ENCODE assay signal across 8 cellular contexts in genomic region chr7:7595451-7595850, GRCh38. TPM values are rescaled to one million over a fixed set of nuclear protein-coding genes. Genes with fewer than 3 reads are reported as not detected.
DNase-seq lines count a peak whose midpoint lies in the region; ATAC-seq, FAIRE-seq and TF ChIP-seq lines count a peak whose summit lies in the region.

No MANE protein-coding gene starts in this region.

- no peaks in the 10 kb centered on the region for H3K79me2 ChIP-seq in KMS-11 (ENCODE audit: insufficient read depth, low read depth)
- H3K79me2 ChIP-seq in HepG2 (ENCODE audit: insufficient read depth, low read length), result no peaks in the 10 kb centered on the region

- CTCF ChIA-PET in BJ (lab: Yijun Ruan, JAX) (interaction anchor here (0.9 to 3.1 kb wide), 14 partner anchors 12 to 622 kb away, joined by 3 to 19 read pairs (median 5); no protein-coding TSS in a partner anchor), activated B cell treated with CpG ODN at 0.5 μM for 24 hours (lab: Charles Lee) (interaction anchor here (0.7 to 4.5 kb wide), 8 partner anchors 19 to 701 kb away, joined by 3 to 26 read pairs (median 4); no protein-coding TSS in a partner anchor), HepG2 (lab: Yijun Ruan, JAX; ENCODE audit: low intra/inter-chr PET ratio, low total read pairs) (no interaction called here)

- H4K20me1 ChIP-seq in KMS-11 (ENCODE audit: insufficient read depth), result no peaks in the 10 kb centered on the region
- no peaks in the 10 kb centered on the region for H4K20me1 ChIP-seq in HepG2 (ENCODE audit: insufficient read depth, low read length)

- FAIRE-seq in HepG2 (lab: Jason Lieb, UNC), result no peak

- H3K9ac ChIP-seq in KMS-11, result no peak overlapping the region
- no peak overlapping the region for H3K9ac ChIP-seq in HepG2 (ENCODE audit: insufficient read depth, low read depth, low read length)

- H3K4me2 ChIP-seq in KMS-11 (no peak overlapping the region), HepG2 (ENCODE audit: low read depth, low read length) (no peak overlapping the region)

- TF ChIP-seq CTCF in BJ (IDR thresholded peaks at IDR 0.05; ENCODE audit: insufficient read depth, low read depth, low read length) (0 out of 2 replicates have a peak, but pooled peaks have one; percentile 15), KMS-11 (conservative IDR thresholded peaks at IDR 0.05; ENCODE audit: low read depth, low read length) (peak; percentile 79), activated B cell treated with CpG ODN at 0.5 μM for 24 hours (IDR thresholded peaks at IDR 0.05) (no peak), HepG2 (CRISPR knock-in tag; IDR thresholded peaks at IDR 0.05) (peak; percentile 26; the same call in 1 of the 2 replicates)

- no peak overlapping the region for H3K27ac Mint-ChIP-seq in activated B cell treated with CpG ODN at 0.5 μM for 24 hours
- H3K27ac Mint-ChIP-seq in T-helper 2 cell treated with Interferon-gamma antibody and Interleukin-4, amounts not matched to agents 5 μg/mL and 100 μg/mL, for 36 hours, result no peak overlapping the region

- TF ChIP-seq POLR2A in HepG2 (IDR thresholded peaks at IDR 0.05; ENCODE audit: insufficient read depth in 1 of 2, low read depth in 2 of 2, low read length in 2 of 2), result no peak

- TF ChIP-seq RAD21 in HepG2 (CRISPR knock-in tag; IDR thresholded peaks at IDR 0.05), result no peak

- DNase-seq in BJ (ENCODE audit: low read depth) (no peak), activated B cell treated with CpG ODN at 0.5 μM for 24 hours (no peak), HepG2 (ENCODE audit: low spot score) (peak; percentile 3), NCI-H345 (lab: John Stamatoyannopoulos, UW) (no peak), COLO668 (lab: John Stamatoyannopoulos, UW; ENCODE audit: unreplicated experiment) (no peak)
- DNase-seq in T-helper 2 cell treated with Interferon-gamma antibody and Interleukin-4, amounts not matched to agents 5 μg/mL and 100 μg/mL, for 36 hours (ENCODE audit: low spot score), result no peak

- intact Hi-C loops in activated B cell treated with CpG ODN at 0.5 μM for 24 hours (cut with micrococcal nuclease) (loop anchor here (1.0 kb wide), 6 partner anchors 45 to 701 kb away; partner anchors contain the start of gene UMAD1), HepG2 (cut with micrococcal nuclease; ENCODE audit: unreplicated experiment) (loop anchor here (5.0 to 10.0 kb wide), 3 partner anchors 167 to 622 kb away; no protein-coding TSS in a partner anchor)

- in situ Hi-C loops in HepG2 (cut with HindIII; ENCODE audit: extremely low pct_ligation_motif_present, low pct_unique_long_range_greater_than_20kb), result no loop called here

- WGBS in HepG2 (ENCODE audit: low lambda C conversion rate), result 96% methylated on average over 1 of the region's 1 CpG

- H3K9me3 Mint-ChIP-seq in activated B cell treated with CpG ODN at 0.5 μM for 24 hours, result no peaks in the 10 kb centered on the region
- H3K9me3 Mint-ChIP-seq in T-helper 2 cell treated with Interferon-gamma antibody and Interleukin-4, amounts not matched to agents 5 μg/mL and 100 μg/mL, for 36 hours, result no peaks in the 10 kb centered on the region

- no peaks in the 10 kb centered on the region for H3K27me3 Mint-ChIP-seq in activated B cell treated with CpG ODN at 0.5 μM for 24 hours
- H3K27me3 Mint-ChIP-seq in T-helper 2 cell treated with Interferon-gamma antibody and Interleukin-4, amounts not matched to agents 5 μg/mL and 100 μg/mL, for 36 hours (ENCODE audit: low read depth), result no peaks in the 10 kb centered on the region

- ATAC-seq in activated B cell treated with CpG ODN at 0.5 μM for 24 hours (ENCODE audit: low read depth), result peak; percentile 56
- ATAC-seq in HepG2, result no peak
- no peak for ATAC-seq in GM21423 (IDR thresholded peaks at IDR 0.05; ENCODE audit: unreplicated experiment)

- H3K4me3 Mint-ChIP-seq in activated B cell treated with CpG ODN at 0.5 μM for 24 hours, result no peak overlapping the region
- H3K4me3 Mint-ChIP-seq in T-helper 2 cell treated with Interferon-gamma antibody and Interleukin-4, amounts not matched to agents 5 μg/mL and 100 μg/mL, for 36 hours, result no peak overlapping the region

- no peaks in the 10 kb centered on the region for H3K4me1 Mint-ChIP-seq in activated B cell treated with CpG ODN at 0.5 μM for 24 hours
- peaks cover under 1% of the 10 kb centered on the region for H3K4me1 Mint-ChIP-seq in T-helper 2 cell treated with Interferon-gamma antibody and Interleukin-4, amounts not matched to agents 5 μg/mL and 100 μg/mL, for 36 hours (ENCODE audit: low read depth)

- H3K4me1 ChIP-seq in KMS-11 (ENCODE audit: low read depth, poor library complexity, severe bottlenecking) (no peaks in the 10 kb centered on the region), HepG2 (ENCODE audit: insufficient read depth, low read length) (peaks cover 8% of the 10 kb centered on the region)

- no peak for TF ChIP-seq EP300 in HepG2 (IDR thresholded peaks at IDR 0.05; ENCODE audit: low read depth in 2 of 2, low read length in 2 of 2)
- TF ChIP-seq EP300 in HepG2 (CRISPR knock-in tag; IDR thresholded peaks at IDR 0.05; ENCODE audit: borderline replicate concordance), result no peak

- POLR2A ChIA-PET in BJ (lab: Charles Lee) (no interaction called here), activated B cell treated with CpG ODN at 0.5 μM for 24 hours (lab: Charles Lee) (no interaction called here), HepG2 (lab: Yijun Ruan, JAX) (no interaction called here)

- H2AFZ ChIP-seq in KMS-11 (ENCODE audit: low read depth), result no peak overlapping the region
- no peak overlapping the region for H2AFZ ChIP-seq in HepG2 (ENCODE audit: low read length)

- no peak overlapping the region for H3K4me3 ChIP-seq in BJ (ENCODE audit: low read depth, low read length)
- H3K4me3 ChIP-seq in KMS-11 (IDR thresholded peaks at IDR 0.05; ENCODE audit: insufficient read depth, low read depth, low read length), result no peak overlapping the region
- H3K4me3 ChIP-seq in HepG2 (replicated peaks in 1 of 3; ENCODE audit: insufficient read depth in 1 of 3, low read depth in 2 of 3, low read length in 3 of 3), result no peak overlapping the region

- H3K36me3 Mint-ChIP-seq in activated B cell treated with CpG ODN at 0.5 μM for 24 hours (ENCODE audit: low read depth), result peaks cover 66% of the 10 kb centered on the region
- H3K36me3 Mint-ChIP-seq in T-helper 2 cell treated with Interferon-gamma antibody and Interleukin-4, amounts not matched to agents 5 μg/mL and 100 μg/mL, for 36 hours (ENCODE audit: low read depth), result peaks cover 25% of the 10 kb centered on the region

- no peaks in the 10 kb centered on the region for H3K27me3 ChIP-seq in BJ (ENCODE audit: control insufficient read depth, insufficient read depth, low read length)
- no peaks in the 10 kb centered on the region for H3K27me3 ChIP-seq in KMS-11 (ENCODE audit: insufficient read depth, low read depth)
- no peaks in the 10 kb centered on the region for H3K27me3 ChIP-seq in HepG2 (ENCODE audit: control insufficient read depth in 1 of 2, insufficient read depth in 2 of 2, low read length in 2 of 2)

- H3K9me3 ChIP-seq in HepG2 (ENCODE audit: low read length), result no peaks in the 10 kb centered on the region

- H3K27ac ChIP-seq in KMS-11 (no peak overlapping the region), HepG2 (ENCODE audit: extremely low read length, insufficient read depth, low read length) (no peak overlapping the region)

- H3K36me3 ChIP-seq in BJ (ENCODE audit: control insufficient read depth, insufficient read depth, low read length) (no peaks in the 10 kb centered on the region; the same call in 1 of the 2 replicates), KMS-11 (ENCODE audit: insufficient read depth) (no peaks in the 10 kb centered on the region), HepG2 (replicated peaks in 1 of 2; ENCODE audit: control insufficient read depth in 1 of 2, insufficient read depth in 2 of 2, low read length in 2 of 2) (peaks cover 3 to 28% of the 10 kb centered on the region in 2 experiments; a peak in 4 of 5 replicates)

- no TSS peak for BruUV-seq in HepG2 (replicated peaks; lab: Mats Ljungman, UMichigan)

RNA-seq across cellular contexts. Expression of gene MIOS, which starts 28.8 kb away (rescaled TPM):
- 11.8 and 21.8 TPM in 2 replicates for polyA plus RNA-seq in BJ (2011; rRNA removed)
- 14.3 and 16.1 TPM in 2 replicates for polyA minus RNA-seq in BJ (2011; rRNA and poly(A)+ RNA removed)
- 70.2 and 81.3 TPM in 2 replicates for total RNA-seq in activated B cell treated with CpG ODN at 0.5 μM for 24 hours
- 33.5 and 36.2 TPM in 2 replicates for total RNA-seq in HepG2 (2016; rRNA removed; fragmentation: Illumina TruSeq; extraction: Trizol)
- 11.4 and 12.2 TPM in 2 replicates for total RNA-seq in HepG2 (2016; cell fraction: cytosol; rRNA removed; fragmentation: Illumina TruSeq; extraction: Trizol; ENCODE audit: low read depth)
- 31.5 and 33.8 TPM in 2 replicates for total RNA-seq in HepG2 (2016; cell fraction: insoluble cytoplasmic fraction; rRNA removed; fragmentation: Illumina TruSeq; extraction: Trizol)
- 18.8 and 19.9 TPM in 2 replicates for total RNA-seq in HepG2 (2016; cell fraction: membrane; rRNA removed; fragmentation: Illumina TruSeq; extraction: Trizol)
- total RNA-seq in HepG2 (2016; cell fraction: nucleus; rRNA removed; fragmentation: Illumina TruSeq; extraction: Trizol), result 39.3 and 42.7 TPM in 2 replicates
- polyA plus RNA-seq in HepG2 (2011; rRNA removed), result 11.8 and 15.2 TPM in 2 replicates
- 5.7 and 8.9 TPM in 2 replicates for polyA plus RNA-seq in HepG2 (2011; cell fraction: cytosol; rRNA removed)
- 8.6 and 10.4 TPM in 2 replicates for polyA plus RNA-seq in HepG2 (2011; cell fraction: nucleus; rRNA removed)
- polyA plus RNA-seq in HepG2 (2012), result 9.7 and 10.5 TPM in 2 replicates
- 6.4 and 7.1 TPM in 2 replicates for polyA plus RNA-seq in HepG2 (2016; cell fraction: cytosol; fragmentation: Illumina TruSeq; extraction: Trizol; ENCODE audit: low read depth)
- 19.7 and 23.4 TPM in 2 replicates for polyA plus RNA-seq in HepG2 (2016; cell fraction: insoluble cytoplasmic fraction; fragmentation: Illumina TruSeq; extraction: Trizol; ENCODE audit: low read depth)
- polyA plus RNA-seq in HepG2 (2016; cell fraction: membrane; fragmentation: Illumina TruSeq; extraction: Trizol; ENCODE audit: low read depth), result 7.5 and 8.1 TPM in 2 replicates
- 24.2 and 27.0 TPM in 2 replicates for polyA plus RNA-seq in HepG2 (2016; cell fraction: nucleus; fragmentation: Illumina TruSeq; extraction: Trizol; ENCODE audit: insufficient read depth, low read depth)
- 8.8 and 16.3 TPM in 2 replicates for polyA minus RNA-seq in HepG2 (2011; rRNA and poly(A)+ RNA removed; ENCODE audit: low replicate concordance)
- 9.5 and 13.8 TPM in 2 replicates for polyA minus RNA-seq in HepG2 (2011; cell fraction: cytosol; rRNA and poly(A)+ RNA removed)
- 78.3 and 78.4 TPM in 2 replicates for polyA minus RNA-seq in HepG2 (2011; cell fraction: nucleus; rRNA and poly(A)+ RNA removed)

RNA-seq across cellular contexts. Expression of gene UMAD1, which starts 45.1 kb away (rescaled TPM):
- 10.1 and 17.7 TPM in 2 replicates for polyA plus RNA-seq in BJ (2011; rRNA removed)
- 5.8 and 6.5 TPM in 2 replicates for polyA minus RNA-seq in BJ (2011; rRNA and poly(A)+ RNA removed)
- total RNA-seq in activated B cell treated with CpG ODN at 0.5 μM for 24 hours, result 13.9 and 15.4 TPM in 2 replicates
- 17.6 and 26.4 TPM in 2 replicates for total RNA-seq in HepG2 (2016; rRNA removed; fragmentation: Illumina TruSeq; extraction: Trizol)
- total RNA-seq in HepG2 (2016; cell fraction: cytosol; rRNA removed; fragmentation: Illumina TruSeq; extraction: Trizol; ENCODE audit: low read depth), result 5.1 and 7.4 TPM in 2 replicates
- total RNA-seq in HepG2 (2016; cell fraction: insoluble cytoplasmic fraction; rRNA removed; fragmentation: Illumina TruSeq; extraction: Trizol), result 15.5 and 22.3 TPM in 2 replicates
- total RNA-seq in HepG2 (2016; cell fraction: membrane; rRNA removed; fragmentation: Illumina TruSeq; extraction: Trizol), result 8.8 and 10.3 TPM in 2 replicates
- total RNA-seq in HepG2 (2016; cell fraction: nucleus; rRNA removed; fragmentation: Illumina TruSeq; extraction: Trizol), result 16.7 and 18.7 TPM in 2 replicates
- 12.4 and 16.8 TPM in 2 replicates for polyA plus RNA-seq in HepG2 (2011; rRNA removed)
- 10.1 and 13.1 TPM in 2 replicates for polyA plus RNA-seq in HepG2 (2011; cell fraction: cytosol; rRNA removed)
- polyA plus RNA-seq in HepG2 (2011; cell fraction: nucleus; rRNA removed), result 7.0 and 8.0 TPM in 2 replicates
- polyA plus RNA-seq in HepG2 (2012), result 6.4 and 7.9 TPM in 2 replicates
- 2.4 and 2.5 TPM in 2 replicates for polyA plus RNA-seq in HepG2 (2016; cell fraction: cytosol; fragmentation: Illumina TruSeq; extraction: Trizol; ENCODE audit: low read depth)
- polyA plus RNA-seq in HepG2 (2016; cell fraction: insoluble cytoplasmic fraction; fragmentation: Illumina TruSeq; extraction: Trizol; ENCODE audit: low read depth), result 29.3 and 34.5 TPM in 2 replicates
- polyA plus RNA-seq in HepG2 (2016; cell fraction: membrane; fragmentation: Illumina TruSeq; extraction: Trizol; ENCODE audit: low read depth), result 7.0 and 7.1 TPM in 2 replicates
- 10.9 and 12.8 TPM in 2 replicates for polyA plus RNA-seq in HepG2 (2016; cell fraction: nucleus; fragmentation: Illumina TruSeq; extraction: Trizol; ENCODE audit: insufficient read depth, low read depth)
- 10.7 and 16.8 TPM in 2 replicates for polyA minus RNA-seq in HepG2 (2011; rRNA and poly(A)+ RNA removed; ENCODE audit: low replicate concordance)
- 4.9 and 8.4 TPM in 2 replicates for polyA minus RNA-seq in HepG2 (2011; cell fraction: cytosol; rRNA and poly(A)+ RNA removed)
- polyA minus RNA-seq in HepG2 (2011; cell fraction: nucleus; rRNA and poly(A)+ RNA removed), result 12.9 and 15.6 TPM in 2 replicates

RNA-seq across cellular contexts. Expression of gene COL28A1, which starts 59.8 kb away (rescaled TPM):
- polyA plus RNA-seq in BJ (2011; rRNA removed) (0.04 and 0.11 TPM in 2 replicates), HepG2 (2011; rRNA removed) (0.07 and 0.15 TPM in 2 replicates)
- polyA minus RNA-seq in BJ (2011; rRNA and poly(A)+ RNA removed), result 0.09 and 0.21 TPM in 2 replicates
- total RNA-seq in activated B cell treated with CpG ODN at 0.5 μM for 24 hours (0.16 and 0.17 TPM in 2 replicates), HepG2 (2016; rRNA removed; fragmentation: Illumina TruSeq; extraction: Trizol) (0.07 TPM in 1 of 2 replicates, not detected in the other)
- total RNA-seq in HepG2 (2016; cell fraction: cytosol; rRNA removed; fragmentation: Illumina TruSeq; extraction: Trizol; ENCODE audit: low read depth), result not detected in 2 replicates
- total RNA-seq in HepG2 (2016; cell fraction: insoluble cytoplasmic fraction; rRNA removed; fragmentation: Illumina TruSeq; extraction: Trizol), result 0.04 TPM in 1 of 2 replicates, not detected in the other
- total RNA-seq in HepG2 (2016; cell fraction: membrane; rRNA removed; fragmentation: Illumina TruSeq; extraction: Trizol), result not detected in 2 replicates
- total RNA-seq in HepG2 (2016; cell fraction: nucleus; rRNA removed; fragmentation: Illumina TruSeq; extraction: Trizol), result 0.19 and 0.25 TPM in 2 replicates
- polyA plus RNA-seq in HepG2 (2011; cell fraction: cytosol; rRNA removed), result 0.03 TPM in 1 of 2 replicates, not detected in the other
- 0.61 and 0.79 TPM in 2 replicates for polyA plus RNA-seq in HepG2 (2011; cell fraction: nucleus; rRNA removed)
- 0.08 and 0.13 TPM in 2 replicates for polyA plus RNA-seq in HepG2 (2012)
- polyA plus RNA-seq in HepG2 (2016; cell fraction: cytosol; fragmentation: Illumina TruSeq; extraction: Trizol; ENCODE audit: low read depth), result not detected in 2 replicates
- not detected in 2 replicates for polyA plus RNA-seq in HepG2 (2016; cell fraction: insoluble cytoplasmic fraction; fragmentation: Illumina TruSeq; extraction: Trizol; ENCODE audit: low read depth)
- not detected in 2 replicates for polyA plus RNA-seq in HepG2 (2016; cell fraction: membrane; fragmentation: Illumina TruSeq; extraction: Trizol; ENCODE audit: low read depth)
- polyA plus RNA-seq in HepG2 (2016; cell fraction: nucleus; fragmentation: Illumina TruSeq; extraction: Trizol; ENCODE audit: insufficient read depth, low read depth), result 0.11 and 0.25 TPM in 2 replicates
- not detected in 2 replicates for polyA minus RNA-seq in HepG2 (2011; rRNA and poly(A)+ RNA removed; ENCODE audit: low replicate concordance)
- polyA minus RNA-seq in HepG2 (2011; cell fraction: cytosol; rRNA and poly(A)+ RNA removed), result not detected in 2 replicates
- polyA minus RNA-seq in HepG2 (2011; cell fraction: nucleus; rRNA and poly(A)+ RNA removed), result 0.37 and 0.39 TPM in 2 replicates
